In the genomic region with DNA sequence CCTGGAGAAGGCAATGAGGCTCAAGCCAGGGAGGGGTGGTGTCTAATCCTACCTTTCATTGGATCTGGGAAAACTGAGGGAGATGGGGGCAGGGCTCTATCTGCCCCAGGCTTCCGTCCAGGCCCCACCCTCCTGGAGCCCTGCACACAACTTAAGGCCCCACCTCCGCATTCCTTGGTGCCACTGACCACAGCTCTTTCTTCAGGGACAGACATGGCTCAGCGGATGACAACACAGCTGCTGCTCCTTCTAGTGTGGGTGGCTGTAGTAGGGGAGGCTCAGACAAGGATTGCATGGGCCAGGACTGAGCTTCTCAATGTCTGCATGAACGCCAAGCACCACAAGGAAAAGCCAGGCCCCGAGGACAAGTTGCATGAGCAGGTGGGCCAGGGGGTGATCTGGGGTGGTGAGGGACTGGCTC, we compare ENCODE assay signal across 16 cellular contexts. TPM values are rescaled to one million over a fixed set of nuclear protein-coding genes. Genes with fewer than 3 reads are reported as not detected.
A peak's percentile ranks its signal among the peaks of the same experiment; 100 is the strongest.
DNase-seq lines count a peak whose midpoint lies in the region; ATAC-seq and TF ChIP-seq lines count a peak whose summit lies in the region.
"Had no signal": no experiment of that assay in that cellular context is flagged by ENCODE, and none has a peak within 500 bp of the region (broad histone marks: within the 10 kb centered on the region; RNA-seq: fewer than 3 reads in every experiment).

A gene (plus strand): TSS at position 180 of the 421 bp plus-strand sequence. CDS start 34 bp downstream, at position 214.

- intact Hi-C loops in activated naive CD4-positive, alpha-beta T cell treated with anti-CD3 and anti-CD28 coated beads for 36 hours (cut with micrococcal nuclease): no loop called here

- no peaks in the 10 kb centered on the region for H3K9me3 ChIP-seq in NT2/D1 (ENCODE audit: insufficient read depth, low read length)
- H3K9me3 ChIP-seq: esophagus squamous epithelium had no signal

- TF ChIP-seq CTCF in epithelial cell of esophagus (IDR thresholded peaks at IDR 0.05; ENCODE audit: insufficient read depth, low read depth, low read length, missing control alignments): no peak
- no peak for TF ChIP-seq CTCF in neural crest cell (conservative IDR thresholded peaks at IDR 0.05)

- no peaks in the 10 kb centered on the region for H3K9me3 Mint-ChIP-seq in neural crest cell
- no peaks in the 10 kb centered on the region for H3K9me3 Mint-ChIP-seq in activated naive CD4-positive, alpha-beta T cell treated with anti-CD3 and anti-CD28 coated beads for 36 hours
- H3K9me3 Mint-ChIP-seq: activated naive CD4-positive, alpha-beta T cell treated with anti-CD3 and anti-CD28 coated beads, Interleukin-2, amount 50 U/mL, for 24 hours; stimulated activated naive B cell treated with anti-CD40 and anti-IgM and Interleukin-4, amounts not matched to agents 10 μg/mL and 1 μg/mL and 100 μg/mL, for 72 hours had no signal

- CTCF ChIA-PET in activated naive CD4-positive, alpha-beta T cell treated with anti-CD3 and anti-CD28 coated beads for 36 hours (lab: Charles Lee): no interaction called here

- H3K27me3 Mint-ChIP-seq in neural crest cell (ENCODE audit: low read depth): no peaks in the 10 kb centered on the region
- H3K27me3 Mint-ChIP-seq in activated naive CD4-positive, alpha-beta T cell treated with anti-CD3 and anti-CD28 coated beads for 36 hours (ENCODE audit: low read depth): no peaks in the 10 kb centered on the region
- H3K27me3 Mint-ChIP-seq: activated naive CD4-positive, alpha-beta T cell treated with anti-CD3 and anti-CD28 coated beads, Interleukin-2, amount 50 U/mL, for 24 hours; stimulated activated naive B cell treated with anti-CD40 and anti-IgM and Interleukin-4, amounts not matched to agents 10 μg/mL and 1 μg/mL and 100 μg/mL, for 72 hours had no signal

- H3K36me3 Mint-ChIP-seq in neural crest cell (ENCODE audit: low read depth): no peaks in the 10 kb centered on the region
- H3K36me3 Mint-ChIP-seq in activated naive CD4-positive, alpha-beta T cell treated with anti-CD3 and anti-CD28 coated beads for 36 hours (ENCODE audit: low read depth): no peaks in the 10 kb centered on the region
- H3K36me3 Mint-ChIP-seq: activated naive CD4-positive, alpha-beta T cell treated with anti-CD3 and anti-CD28 coated beads, Interleukin-2, amount 50 U/mL, for 24 hours; stimulated activated naive B cell treated with anti-CD40 and anti-IgM and Interleukin-4, amounts not matched to agents 10 μg/mL and 1 μg/mL and 100 μg/mL, for 72 hours had no signal

- DNase-seq in EH (ENCODE audit: low read depth) (peak; percentile 45), NT2/D1 (ENCODE audit: low read depth, low spot score) (peak; percentile 33), epithelial cell of esophagus (ENCODE audit: low read depth) (peak; percentile 31), neural crest cell (ENCODE audit: low read depth, low spot score) (no peak)
- no peak for DNase-seq in effector CD4-positive, alpha-beta T cell
- no peak for DNase-seq in activated naive CD4-positive, alpha-beta T cell treated with anti-CD3 and anti-CD28 coated beads for 36 hours
- no peak for DNase-seq in activated effector memory CD4-positive, alpha-beta T cell treated with anti-CD3 and anti-CD28 coated beads, Interleukin-2, amount 50 U/mL, for 16 hours
- DNase-seq: cerebellar nuclear complex; DMS53; esophagus squamous epithelium; NCI-H1105 treated with DMSO at 0.1 percent for 48 hours; NCI-H446; stimulated activated CD4-positive, alpha-beta T cell treated with anti-CD3 and anti-CD28 coated beads, Interleukin-4, amount 100 ng/mL, for 24 hours; stimulated activated naive B cell treated with anti-CD40 and anti-IgM and Interleukin-4, amounts not matched to agents 10 μg/mL and 1 μg/mL and 100 μg/mL, for 72 hours had no signal

- H3K4me3 Mint-ChIP-seq in neural crest cell: no peak within 1 kb of the TSS
- no peak within 1 kb of the TSS for H3K4me3 Mint-ChIP-seq in activated naive CD4-positive, alpha-beta T cell treated with anti-CD3 and anti-CD28 coated beads for 36 hours
- H3K4me3 Mint-ChIP-seq: activated naive CD4-positive, alpha-beta T cell treated with anti-CD3 and anti-CD28 coated beads, Interleukin-2, amount 50 U/mL, for 24 hours; stimulated activated naive B cell treated with anti-CD40 and anti-IgM and Interleukin-4, amounts not matched to agents 10 μg/mL and 1 μg/mL and 100 μg/mL, for 72 hours had no signal

- H3K4me3 ChIP-seq in NT2/D1 (ENCODE audit: insufficient read length, low read depth) (no peak within 1 kb of the TSS), epithelial cell of esophagus (ENCODE audit: low read length) (no peak within 1 kb of the TSS)
- H3K4me3 ChIP-seq: esophagus squamous epithelium had no signal

- peak within 1 kb of the TSS; percentile 84 for H3K27ac Mint-ChIP-seq in neural crest cell (ENCODE audit: unreplicated experiment)
- no peak within 1 kb of the TSS for H3K27ac Mint-ChIP-seq in activated naive CD4-positive, alpha-beta T cell treated with anti-CD3 and anti-CD28 coated beads for 36 hours
- H3K27ac Mint-ChIP-seq: activated naive CD4-positive, alpha-beta T cell treated with anti-CD3 and anti-CD28 coated beads, Interleukin-2, amount 50 U/mL, for 24 hours; stimulated activated naive B cell treated with anti-CD40 and anti-IgM and Interleukin-4, amounts not matched to agents 10 μg/mL and 1 μg/mL and 100 μg/mL, for 72 hours had no signal

- no peaks in the 10 kb centered on the region for H3K27me3 ChIP-seq in NT2/D1 (ENCODE audit: insufficient read depth, insufficient read length)

- H3K4me1 Mint-ChIP-seq in neural crest cell: no peaks in the 10 kb centered on the region
- H3K4me1 Mint-ChIP-seq in activated naive CD4-positive, alpha-beta T cell treated with anti-CD3 and anti-CD28 coated beads for 36 hours (ENCODE audit: low read depth): no peaks in the 10 kb centered on the region
- H3K4me1 Mint-ChIP-seq: activated naive CD4-positive, alpha-beta T cell treated with anti-CD3 and anti-CD28 coated beads, Interleukin-2, amount 50 U/mL, for 24 hours; stimulated activated naive B cell treated with anti-CD40 and anti-IgM and Interleukin-4, amounts not matched to agents 10 μg/mL and 1 μg/mL and 100 μg/mL, for 72 hours had no signal

- ATAC-seq in HG03565 (IDR thresholded peaks at IDR 0.05; ENCODE audit: unreplicated experiment): no peak
- ATAC-seq: stimulated activated naive B cell treated with anti-CD40 and anti-IgM and Interleukin-4, amounts not matched to agents 10 μg/mL and 1 μg/mL and 100 μg/mL, for 72 hours had no signal

- H3K9ac ChIP-seq in NT2/D1 (ENCODE audit: insufficient read length, low read depth): no peak within 1 kb of the TSS

- H3K36me3 ChIP-seq in NT2/D1 (ENCODE audit: insufficient read depth, insufficient read length, low read length): no peaks in the 10 kb centered on the region
- H3K36me3 ChIP-seq: esophagus squamous epithelium had no signal

- peaks cover 7% of the 10 kb centered on the region for H3K4me1 ChIP-seq in NT2/D1 (ENCODE audit: insufficient read depth, insufficient read length)
- H3K4me1 ChIP-seq: esophagus squamous epithelium had no signal

RNA-seq across cellular contexts. Expression of the gene that starts here (rescaled TPM):
- total RNA-seq in neural crest cell: not detected in 2 replicates
- not detected for total RNA-seq in activated naive CD4-positive, alpha-beta T cell treated with anti-CD3 and anti-CD28 coated beads for 36 hours

Comparison
In these comparisons a context has a peak if more than half of its experiments do, and no peak if none do; other contexts are left out.
1. DNase-seq: peak in EH (single experiment), NT2/D1 (single experiment) and epithelial cell of esophagus (single experiment); none in neural crest cell (single experiment), effector CD4-positive, alpha-beta T cell (single experiment), activated naive CD4-positive, alpha-beta T cell treated with anti-CD3 and anti-CD28 coated beads for 36 hours (single experiment) and activated effector memory CD4-positive, alpha-beta T cell treated with anti-CD3 and anti-CD28 coated beads, Interleukin-2, amount 50 U/mL, for 16 hours (single experiment).